25 cellular contexts compared by ENCODE assay signal in the genomic region with DNA sequence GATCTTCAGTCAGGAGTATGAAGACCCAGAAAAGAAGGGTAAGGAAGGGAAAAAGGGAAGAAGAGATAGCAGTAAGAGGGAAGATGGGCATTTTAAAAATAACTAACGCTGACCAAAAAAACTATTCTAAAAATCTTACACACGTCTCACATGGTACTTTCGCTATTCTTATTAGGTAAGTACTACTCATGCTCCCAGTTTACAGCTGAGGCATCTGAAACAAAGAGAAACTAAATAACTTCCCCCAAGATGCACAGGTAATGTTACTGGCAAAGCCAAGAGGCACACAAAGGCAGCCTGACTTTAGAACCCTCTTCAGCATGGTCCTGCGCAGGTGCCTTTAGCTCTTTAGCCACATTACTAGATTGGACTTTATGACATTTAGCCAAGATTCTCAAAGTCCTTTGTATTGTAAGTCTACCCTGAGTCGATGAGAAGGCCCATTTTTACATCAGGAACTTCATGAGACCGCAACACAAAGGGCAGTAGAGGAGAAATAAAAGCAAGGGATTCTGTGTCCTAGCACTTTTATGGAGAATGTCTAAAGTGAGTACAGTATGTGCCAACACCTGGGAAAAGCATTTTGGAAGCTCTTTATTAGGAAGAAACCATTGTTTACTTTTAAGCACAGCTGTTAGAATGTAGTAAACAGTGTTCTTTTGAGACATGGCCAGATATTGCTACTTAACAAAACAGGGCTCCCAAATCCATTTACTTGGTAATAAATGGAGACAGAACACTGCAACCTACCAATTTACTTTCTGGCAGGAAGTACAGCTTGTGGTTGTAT.
DNase-seq lines count a peak whose midpoint lies in the region; ATAC-seq and TF ChIP-seq lines count a peak whose summit lies in the region.
"Had no signal": no experiment of that assay in that cellular context is flagged by ENCODE, and none has a peak within 500 bp of the region (broad histone marks: within the 10 kb centered on the region; RNA-seq: fewer than 3 reads in every experiment).

No MANE protein-coding gene starts in this region.

- TF ChIP-seq CTCF in GM13976 (IDR thresholded peaks at IDR 0.05; ENCODE audit: borderline replicate concordance, control extremely low read depth, extremely low read depth, insufficient read depth, missing control alignments), result no peak

- peak; percentile 20 for DNase-seq in COR-L47 (lab: John Stamatoyannopoulos, UW)
- no peak for DNase-seq in 8988T
- no peak for DNase-seq in anterior cingulate cortex (lab: John Stamatoyannopoulos, UW)
- no peak for DNase-seq in GM13976 (ENCODE audit: low spot score)
- no peak for DNase-seq in activated effector memory CD4-positive, alpha-beta T cell treated with anti-CD3 and anti-CD28 coated beads, Interleukin-2, amount 50 U/mL, for 16 hours
- DNase-seq: activated CD4-positive, alpha-beta T cell treated with anti-CD3 and anti-CD28 coated beads for 36 hours; activated CD8-positive, alpha-beta T cell treated with anti-CD3 and anti-CD28 coated beads, Interleukin-2, amount 10 ng/mL, durations not matched to agents 7 days and 5 days; activated effector memory CD4-positive, alpha-beta T cell treated with Interleukin-2 at 50 U/mL for 16 hours; activated naive CD8-positive, alpha-beta T cell treated with anti-CD3 and anti-CD28 coated beads for 36 hours; activated T-cell treated with anti-CD3 and anti-CD28 coated beads for 4 hours; central memory CD4-positive, alpha-beta T cell; HCEC 1CT; IMR-90; mesendoderm; NCI-H510A treated with DMSO at 0.1 percent for 48 hours; Peyer's patch; right lobe of liver; SHP77 treated with DMSO at 0.1 percent for 48 hours; stimulated activated CD4-positive, alpha-beta T cell treated with anti-CD3 and anti-CD28 coated beads, Interleukin-4, amount 100 ng/mL, for 4 hours; stimulated activated naive B cell treated with anti-CD40 and anti-IgM and Interleukin-4, amounts not matched to agents 10 μg/mL and 1 μg/mL and 100 μg/mL, for 72 hours had no signal

- no peaks in the 10 kb centered on the region for H3K9me3 ChIP-seq in endocrine pancreas (ENCODE audit: control insufficient read depth, low read length)
- H3K9me3 ChIP-seq: BLaER1, Peyer's patch, right lobe of liver had no signal

- in situ Hi-C loops in GM13976 (cut with MboI; ENCODE audit: low sequenced_read_pairs, unreplicated experiment), result no loop called here

- H3K36me3 ChIP-seq in endocrine pancreas (ENCODE audit: control insufficient read depth, insufficient read depth, low read length), result no peaks in the 10 kb centered on the region
- H3K36me3 ChIP-seq: BLaER1, Peyer's patch, right lobe of liver had no signal

- ATAC-seq in GM18520 (IDR thresholded peaks at IDR 0.05; ENCODE audit: unreplicated experiment) (peak; percentile 59), HG03432 (IDR thresholded peaks at IDR 0.05; ENCODE audit: unreplicated experiment) (peak; percentile 58)
- ATAC-seq: activated CD4-positive, alpha-beta T cell treated with anti-CD3 and anti-CD28 coated beads for 36 hours; activated CD8-positive, alpha-beta T cell treated with anti-CD3 and anti-CD28 coated beads, Interleukin-2, amount 10 ng/mL, durations not matched to agents 7 days and 5 days; left lobe of liver; right lobe of liver; stimulated activated naive B cell treated with anti-CD40 and anti-IgM and Interleukin-4, amounts not matched to agents 10 μg/mL and 1 μg/mL and 100 μg/mL, for 72 hours had no signal

- no peaks in the 10 kb centered on the region for H3K27me3 ChIP-seq in endocrine pancreas (ENCODE audit: control insufficient read depth, insufficient read depth, low read length)
- H3K27me3 ChIP-seq: BLaER1, Peyer's patch, right lobe of liver had no signal

- H3K9ac ChIP-seq in endocrine pancreas (ENCODE audit: control insufficient read depth, insufficient read depth, low read length), result no peak overlapping the region
- H3K9ac ChIP-seq: BLaER1 had no signal

- peak overlapping the region; percentile 5 for H3K4me3 ChIP-seq in endocrine pancreas (ENCODE audit: control insufficient read depth, insufficient read depth, low read length)
- H3K4me3 ChIP-seq: BLaER1, Peyer's patch, right lobe of liver had no signal

- peaks cover 15% of the 10 kb centered on the region for H3K4me1 ChIP-seq in endocrine pancreas (ENCODE audit: control insufficient read depth, insufficient read depth, low read length)
- H3K4me1 ChIP-seq: Peyer's patch, right lobe of liver had no signal
